Comparison of ENCODE assay signal across 8 cellular contexts in the genomic region with DNA sequence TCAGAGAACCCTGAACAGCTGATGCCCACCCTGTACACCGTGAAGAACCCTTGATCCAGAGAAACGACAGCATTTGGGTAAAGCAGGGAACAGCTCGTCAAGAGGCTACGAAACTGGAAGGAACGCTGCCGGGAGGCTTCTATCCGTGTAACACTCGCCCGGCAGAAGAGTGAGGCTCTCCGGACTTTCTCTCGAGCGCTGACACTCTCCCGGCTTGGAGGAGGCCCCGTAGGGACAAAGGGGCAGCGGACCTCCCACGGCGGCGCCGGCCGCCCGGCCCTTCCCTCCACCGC. TPM values are rescaled to one million over a fixed set of nuclear protein-coding genes. Genes with fewer than 3 reads are reported as not detected.
DNase-seq lines count a peak whose midpoint lies in the region; ATAC-seq and TF ChIP-seq lines count a peak whose summit lies in the region.

No MANE protein-coding gene starts in this region.

- no peaks in the 10 kb centered on the region for H3K9me3 ChIP-seq in RWPE2 (ENCODE audit: severe bottlenecking)

- no peak for ATAC-seq in RWPE2 (ENCODE audit: low read depth)
- no peak for ATAC-seq in HG03280 (IDR thresholded peaks at IDR 0.05; ENCODE audit: unreplicated experiment)
- no peak for ATAC-seq in HG03378 (IDR thresholded peaks at IDR 0.05; ENCODE audit: unreplicated experiment)

- H3K27me3 ChIP-seq in H7 (ENCODE audit: control insufficient read depth, insufficient read depth, low read length) = no peaks in the 10 kb centered on the region
- H3K27me3 ChIP-seq in RWPE2 (ENCODE audit: insufficient read depth, poor library complexity, severe bottlenecking) = no peaks in the 10 kb centered on the region

- peaks cover 19% of the 10 kb centered on the region for H3K4me1 ChIP-seq in RWPE2 (ENCODE audit: insufficient read depth, poor library complexity, severe bottlenecking)

- TF ChIP-seq CTCF in RWPE2 (IDR thresholded peaks at IDR 0.05; ENCODE audit: poor library complexity, severe bottlenecking) = no peak

- H3K4me3 ChIP-seq in H7 (ENCODE audit: insufficient read depth, low read depth, low read length) (peak overlapping the region; percentile 62), RWPE2 (ENCODE audit: severe bottlenecking) (peak overlapping the region; percentile 83), skeletal muscle cell (ENCODE audit: low read depth, low read length) (peak overlapping the region; percentile 80)

- H3K36me3 ChIP-seq in H7 (replicated peaks; ENCODE audit: control insufficient read depth, insufficient read depth, low read length) (peaks cover 35% of the 10 kb centered on the region), RWPE2 (ENCODE audit: low read depth) (peaks cover 39% of the 10 kb centered on the region)

- DNase-seq in H7 (no peak), RWPE2 (ENCODE audit: low spot score) (no peak), fibroblast of peridontal ligament (ENCODE audit: extremely low read depth) (peak; percentile 40), skeletal muscle cell (ENCODE audit: low read depth) (no peak), cerebellar nuclear complex (lab: John Stamatoyannopoulos, UW) (no peak), AG20443 (ENCODE audit: low spot score) (no peak)

- H3K27ac ChIP-seq in RWPE2 (ENCODE audit: poor library complexity, severe bottlenecking) = peak overlapping the region; percentile 59

RNA-seq across cellular contexts. Expression of gene HYAL2, which starts 1.7 kb away (rescaled TPM):
- 122 TPM in 2 replicates for total RNA-seq in H7 (2014; rRNA removed; shearing (Covaris generic))

RNA-seq across cellular contexts. Expression of gene TUSC2, which starts 7.2 kb away (rescaled TPM):
- total RNA-seq in H7 (2014; rRNA removed; shearing (Covaris generic)) = 36.3 and 42.1 TPM in 2 replicates

RNA-seq across cellular contexts. Expression of gene HYAL1, which starts 17.4 kb away (rescaled TPM):
- 5.4 and 8.2 TPM in 2 replicates for total RNA-seq in H7 (2014; rRNA removed; shearing (Covaris generic))

RNA-seq across cellular contexts. Expression of gene RASSF1, which starts 19.8 kb away (rescaled TPM):
- total RNA-seq in H7 (2014; rRNA removed; shearing (Covaris generic)) = 11.4 and 16.7 TPM in 2 replicates

RNA-seq across cellular contexts. Expression of gene HYAL3, which starts 21.6 kb away (rescaled TPM):
- total RNA-seq in H7 (2014; rRNA removed; shearing (Covaris generic)) = 3.5 and 5.7 TPM in 2 replicates
